In genomic region chr11:47461876-47462275, GRCh38 we compare ENCODE assay signal across 24 cellular contexts. TPM values are rescaled to one million over a fixed set of nuclear protein-coding genes. Genes with fewer than 3 reads are reported as not detected.
DNase-seq lines count a peak whose midpoint lies in the region; ATAC-seq and TF ChIP-seq lines count a peak whose summit lies in the region.
"Had no signal": no experiment of that assay in that cellular context is flagged by ENCODE, and none has a peak within 500 bp of the region (broad histone marks: within the 10 kb centered on the region; RNA-seq: fewer than 3 reads in every experiment).

No MANE protein-coding gene starts in this region.

- no peak overlapping the region for H3K4me3 Mint-ChIP-seq in activated T-helper 17 cell treated with anti-CD3 and anti-CD28 coated beads, Interleukin-2, amount 50 U/mL, for 72 hours
- no peak overlapping the region for H3K4me3 Mint-ChIP-seq in naive thymus-derived CD4-positive, alpha-beta T cell
- H3K4me3 Mint-ChIP-seq: activated naive CD4-positive, alpha-beta T cell treated with anti-CD3 and anti-CD28 coated beads for 36 hours; CD8-positive, alpha-beta memory T cell; dendritic cell treated with granulocyte-macrophage colony-stimulating factor and Interleukin-4, amounts not matched to agents 40 ng/mL and 50 ng/mL, for 4 days; T-helper 2 cell treated with Interferon-gamma antibody and Interleukin-4, amounts not matched to agents 5 μg/mL and 100 μg/mL, for 36 hours had no signal

- ATAC-seq in left ventricle myocardium superior, result no peak
- ATAC-seq in activated T-helper 17 cell treated with anti-CD3 and anti-CD28 coated beads, Interleukin-2, amount 50 U/mL, for 72 hours (replicated peaks), result no peak
- no peak for ATAC-seq in naive thymus-derived CD4-positive, alpha-beta T cell
- no peak for ATAC-seq in GM19467 (IDR thresholded peaks at IDR 0.05; ENCODE audit: unreplicated experiment)
- ATAC-seq: K562, left lung had no signal

- POLR2A ChIA-PET in naive thymus-derived CD4-positive, alpha-beta T cell (lab: Charles Lee), result no interaction called here

- H3K27me3 Mint-ChIP-seq in activated T-helper 17 cell treated with anti-CD3 and anti-CD28 coated beads, Interleukin-2, amount 50 U/mL, for 72 hours, result no peaks in the 10 kb centered on the region
- no peaks in the 10 kb centered on the region for H3K27me3 Mint-ChIP-seq in naive thymus-derived CD4-positive, alpha-beta T cell
- H3K27me3 Mint-ChIP-seq: dendritic cell treated with granulocyte-macrophage colony-stimulating factor and Interleukin-4, amounts not matched to agents 40 ng/mL and 50 ng/mL, for 4 days had no signal

- DNase-seq in cardiac muscle cell (ENCODE audit: low read depth in 1 of 2, low spot score in 1 of 2) (no peak), left ventricle myocardium superior (no peak), COLO829 (ENCODE audit: low spot score) (no peak), SHP77 (lab: John Stamatoyannopoulos, UW) (no peak)
- no peak for DNase-seq in naive thymus-derived CD4-positive, alpha-beta T cell
- DNase-seq: ACHN; activated CD4-positive, alpha-beta T cell treated with anti-CD3 and anti-CD28 coated beads for 48 hours; activated naive CD4-positive, alpha-beta T cell treated with anti-CD3 and anti-CD28 coated beads for 36 hours; BE2C; CD8-positive, alpha-beta memory T cell; DMS53; left lung; NCI-H2029; NCI-H2227 treated with DMSO at 0.1 percent for 48 hours; NCI-H774 had no signal

- H3K9me3 ChIP-seq in cardiac muscle cell (ENCODE audit: low read depth), result no peaks in the 10 kb centered on the region
- no peaks in the 10 kb centered on the region for H3K9me3 ChIP-seq in naive thymus-derived CD4-positive, alpha-beta T cell (ENCODE audit: control insufficient read depth in 2 of 3, low read length in 3 of 3)
- H3K9me3 ChIP-seq: BE2C, HAP-1, left lung, tibial nerve had no signal

- H3K36me3 Mint-ChIP-seq in activated T-helper 17 cell treated with anti-CD3 and anti-CD28 coated beads, Interleukin-2, amount 50 U/mL, for 72 hours (ENCODE audit: low read depth), result peaks cover 44% of the 10 kb centered on the region
- H3K36me3 Mint-ChIP-seq in naive thymus-derived CD4-positive, alpha-beta T cell, result peaks cover 0 to 6% (median 3%) of the 10 kb centered on the region in 5 donors

- H3K4me3 ChIP-seq in cardiac muscle cell, result no peak overlapping the region
- H3K4me3 ChIP-seq in naive thymus-derived CD4-positive, alpha-beta T cell (ENCODE audit: low read length), result no peak overlapping the region
- H3K4me3 ChIP-seq: HAP-1, K562, left lung, tibial nerve had no signal

- no peaks in the 10 kb centered on the region for H3K4me1 ChIP-seq in cardiac muscle cell (ENCODE audit: low read depth)
- no peaks in the 10 kb centered on the region for H3K4me1 ChIP-seq in naive thymus-derived CD4-positive, alpha-beta T cell (ENCODE audit: control insufficient read depth in 2 of 2, insufficient read depth in 2 of 2, low read length in 2 of 2)
- H3K4me1 ChIP-seq: BE2C had no signal

- intact Hi-C loops in left ventricle myocardium superior (cut with micrococcal nuclease), result no loop called here
- intact Hi-C loops in naive thymus-derived CD4-positive, alpha-beta T cell (cut with micrococcal nuclease), result no loop called here

- TF ChIP-seq CTCF in cardiac muscle cell (IDR thresholded peaks at IDR 0.05; ENCODE audit: low read depth, low read length), result no peak

- H3K9me3 Mint-ChIP-seq in activated T-helper 17 cell treated with anti-CD3 and anti-CD28 coated beads, Interleukin-2, amount 50 U/mL, for 72 hours, result no peaks in the 10 kb centered on the region
- H3K9me3 Mint-ChIP-seq in naive thymus-derived CD4-positive, alpha-beta T cell, result peaks cover 0 to 2% (median 0%) of the 10 kb centered on the region in 11 donors
- H3K9me3 Mint-ChIP-seq: activated naive CD4-positive, alpha-beta T cell treated with anti-CD3 and anti-CD28 coated beads for 36 hours; CD8-positive, alpha-beta memory T cell; dendritic cell treated with granulocyte-macrophage colony-stimulating factor and Interleukin-4, amounts not matched to agents 40 ng/mL and 50 ng/mL, for 4 days; T-helper 2 cell treated with Interferon-gamma antibody and Interleukin-4, amounts not matched to agents 5 μg/mL and 100 μg/mL, for 36 hours had no signal

- H3K27me3 ChIP-seq in cardiac muscle cell, result no peaks in the 10 kb centered on the region
- H3K27me3 ChIP-seq in naive thymus-derived CD4-positive, alpha-beta T cell (ENCODE audit: control insufficient read depth in 2 of 2, insufficient read depth in 2 of 2, low read length in 2 of 2), result no peaks in the 10 kb centered on the region
- H3K27me3 ChIP-seq: BE2C, left lung, tibial nerve had no signal

- peaks cover 4% of the 10 kb centered on the region for H3K4me1 Mint-ChIP-seq in activated T-helper 17 cell treated with anti-CD3 and anti-CD28 coated beads, Interleukin-2, amount 50 U/mL, for 72 hours
- H3K4me1 Mint-ChIP-seq in naive thymus-derived CD4-positive, alpha-beta T cell, result peaks cover 0 to 1% (median 0%) of the 10 kb centered on the region in 7 donors

- peaks cover 4% of the 10 kb centered on the region for H3K36me3 ChIP-seq in cardiac muscle cell
- H3K36me3 ChIP-seq in naive thymus-derived CD4-positive, alpha-beta T cell (ENCODE audit: control insufficient read depth in 2 of 3, insufficient read depth in 3 of 3, low read length in 3 of 3), result peaks cover 0 to 26% (median 0%) of the 10 kb centered on the region in 3 experiments
- H3K36me3 ChIP-seq: BE2C had no signal

- CTCF ChIA-PET in naive thymus-derived CD4-positive, alpha-beta T cell (lab: Charles Lee), result interaction anchor here (1.2 kb wide), 1 partner anchor 9 kb away, joined by 3 read pairs; no protein-coding TSS in a partner anchor

- peak overlapping the region; percentile 63 for H3K27ac Mint-ChIP-seq in activated T-helper 17 cell treated with anti-CD3 and anti-CD28 coated beads, Interleukin-2, amount 50 U/mL, for 72 hours
- peak overlapping the region in 5 of 9 donors; percentile 17 to 87 (median 67) for H3K27ac Mint-ChIP-seq in naive thymus-derived CD4-positive, alpha-beta T cell
- H3K27ac Mint-ChIP-seq: activated naive CD4-positive, alpha-beta T cell treated with anti-CD3 and anti-CD28 coated beads for 36 hours; dendritic cell treated with granulocyte-macrophage colony-stimulating factor and Interleukin-4, amounts not matched to agents 40 ng/mL and 50 ng/mL, for 4 days; T-helper 2 cell treated with Interferon-gamma antibody and Interleukin-4, amounts not matched to agents 5 μg/mL and 100 μg/mL, for 36 hours had no signal

- H3K27ac ChIP-seq in cardiac muscle cell, result peak overlapping the region; percentile 75
- no peak overlapping the region for H3K27ac ChIP-seq in naive thymus-derived CD4-positive, alpha-beta T cell (ENCODE audit: low read depth, low read length)
- H3K27ac ChIP-seq: left lung had no signal

RNA-seq across cellular contexts. Expression of gene RAPSN, which starts 12.9 kb away (rescaled TPM):
- total RNA-seq in cardiac muscle cell (not detected in 2 replicates), left ventricle myocardium superior (6.3 TPM)
- polyA plus RNA-seq in cardiac muscle cell, result not detected in 2 replicates
- total RNA-seq in activated T-helper 17 cell treated with anti-CD3 and anti-CD28 coated beads, Interleukin-2, amount 50 U/mL, for 72 hours, result 1 to 10 TPM; 1.1 to 1.7 TPM
- 1 to 10 TPM in 4 of 5 experiments, under 1 TPM in 1; 0.99 to 1.7 (median 1.4) TPM for total RNA-seq in naive thymus-derived CD4-positive, alpha-beta T cell
- polyA plus RNA-seq in naive thymus-derived CD4-positive, alpha-beta T cell, result not detected
- total RNA-seq: activated naive CD4-positive, alpha-beta T cell treated with anti-CD3 and anti-CD28 coated beads for 36 hours; OCI-LY7 had no signal
- polyA plus RNA-seq: CD8-positive, alpha-beta memory T cell; fibroblast of lung had no signal

RNA-seq across cellular contexts. Expression of gene PSMC3, which starts 35.6 kb away (rescaled TPM):
- total RNA-seq in cardiac muscle cell (107 and 161 TPM in 2 replicates), left ventricle myocardium superior (180 TPM)
- polyA plus RNA-seq in cardiac muscle cell, result 161 and 236 TPM in 2 replicates
- 100 to 1,000 TPM; 109 to 174 TPM for total RNA-seq in activated T-helper 17 cell treated with anti-CD3 and anti-CD28 coated beads, Interleukin-2, amount 50 U/mL, for 72 hours
- total RNA-seq in naive thymus-derived CD4-positive, alpha-beta T cell, result 100 to 1,000 TPM in 1 of 5 experiments, 10 to 100 TPM in 4; 42.2 to 149 (median 51.3) TPM
- polyA plus RNA-seq in naive thymus-derived CD4-positive, alpha-beta T cell, result 100 to 1,000 TPM; 106 to 128 TPM

RNA-seq across cellular contexts. Expression of gene SLC39A13, which starts 53.5 kb away (rescaled TPM):
- total RNA-seq in cardiac muscle cell, result 71.7 and 79.4 TPM in 2 replicates
- 80.8 and 86.6 TPM in 2 replicates for polyA plus RNA-seq in cardiac muscle cell
- total RNA-seq in left ventricle myocardium superior, result 39.5 TPM
- total RNA-seq in activated T-helper 17 cell treated with anti-CD3 and anti-CD28 coated beads, Interleukin-2, amount 50 U/mL, for 72 hours, result 10 to 100 TPM; 16.1 to 17.5 TPM
- total RNA-seq in naive thymus-derived CD4-positive, alpha-beta T cell, result 10 to 100 TPM; 29.9 to 60.4 (median 45.1) TPM
- polyA plus RNA-seq in naive thymus-derived CD4-positive, alpha-beta T cell, result 10 to 100 TPM; 21.4 to 40.7 TPM
